25 cellular contexts compared by ENCODE assay signal in genomic region chr4:119851649-119852048, GRCh38.
"Had no signal": no experiment of that assay in that cellular context is flagged by ENCODE, and none has a peak within 500 bp of the region (broad histone marks: within the 10 kb centered on the region; RNA-seq: fewer than 3 reads in every experiment).

No MANE protein-coding gene starts in this region.

- ATAC-seq: stimulated activated effector memory CD8-positive, alpha-beta T cell treated with anti-CD3 and anti-CD28 coated beads, Interleukin-12 subunit alpha, Interleukin-12 subunit beta, amount 100 ng/mL, for 72 hours; stimulated activated memory B cell treated with anti-CD40 and anti-IgM and Interleukin-4, amounts not matched to agents 10 μg/mL and 1 μg/mL and 100 μg/mL, for 72 hours; stimulated activated naive B cell treated with anti-CD40 and anti-IgM and Interleukin-4, amounts not matched to agents 10 μg/mL and 1 μg/mL and 100 μg/mL, for 72 hours; stimulated activated naive CD8-positive, alpha-beta T cell treated with anti-CD3 and anti-CD28 coated beads, Interleukin-15, amount 100 ng/mL, for 72 hours; stimulated activated naive CD8-positive, alpha-beta T cell treated with anti-CD3 and anti-CD28 coated beads, Interleukin-15, Interleukin-2, amounts not matched to agents 100 U/mL and 50 U/mL, for 24 hours; upper lobe of right lung had no signal

- H3K36me3 ChIP-seq: stomach, suprapubic skin, thoracic aorta, thyroid gland, tibial artery, tibial nerve, transverse colon, upper lobe of left lung, upper lobe of right lung, uterus, vagina had no signal

- H3K9me3 ChIP-seq: stomach, suprapubic skin, testis, thoracic aorta, thyroid gland, tibial artery, transverse colon, upper lobe of left lung, upper lobe of right lung, uterus, vagina had no signal

- H3K27ac ChIP-seq: stomach, suprapubic skin, testis, thoracic aorta, thyroid gland, tibial artery, tibial nerve, transverse colon, upper lobe of left lung, upper lobe of right lung, uterus, vagina had no signal

- H3K27me3 ChIP-seq: stomach, suprapubic skin, testis, thyroid gland, tibial artery, tibial nerve, transverse colon, upper lobe of left lung, upper lobe of right lung, uterus, vagina had no signal

- DNase-seq: stimulated activated CD4-positive, alpha-beta T cell treated with anti-CD3 and anti-CD28 coated beads, Interleukin-2, amount 100 ng/mL, for 48 hours; stimulated activated CD4-positive, alpha-beta T cell treated with anti-CD3 and anti-CD28 coated beads, Interleukin-4, amount 100 ng/mL, for 1 hour; stimulated activated CD4-positive, alpha-beta T cell treated with anti-CD3 and anti-CD28 coated beads, Interleukin-4, amount 100 ng/mL, for 24 hours; stimulated activated CD4-positive, alpha-beta T cell treated with anti-CD3 and anti-CD28 coated beads, Interleukin-4, amount 100 ng/mL, for 4 hours; stimulated activated CD8-positive, alpha-beta memory T cell treated with anti-CD3 and anti-CD28 coated beads, Interleukin-4, amount 100 ng/mL, for 48 hours; stimulated activated naive B cell treated with anti-CD40 and anti-IgM and Interleukin-4, amounts not matched to agents 10 μg/mL and 1 μg/mL and 100 μg/mL, for 72 hours; stimulated activated naive CD4-positive, alpha-beta T cell; stimulated activated naive CD4-positive, alpha-beta T cell treated with Interleukin-2 at 50 U/mL for 16 hours; stimulated activated naive CD8-positive, alpha-beta T cell treated with anti-CD3 and anti-CD28 coated beads, Interleukin-15, amount 100 ng/mL, for 72 hours; stimulated activated naive CD8-positive, alpha-beta T cell treated with anti-CD3 and anti-CD28 coated beads, Interleukin-15, Interleukin-2, amounts not matched to agents 100 U/mL and 50 U/mL, for 24 hours; stomach; substantia nigra; testis; thyroid gland; tibial artery; transverse colon; upper lobe of left lung; upper lobe of right lung; uterus had no signal

- H3K4me3 ChIP-seq: stomach, suprapubic skin, testis, thoracic aorta, thyroid gland, tibial artery, tibial nerve, transverse colon, upper lobe of left lung, upper lobe of right lung, uterus, vagina had no signal
